ENCODE assay signal across 29 cellular contexts in the genomic region with DNA sequence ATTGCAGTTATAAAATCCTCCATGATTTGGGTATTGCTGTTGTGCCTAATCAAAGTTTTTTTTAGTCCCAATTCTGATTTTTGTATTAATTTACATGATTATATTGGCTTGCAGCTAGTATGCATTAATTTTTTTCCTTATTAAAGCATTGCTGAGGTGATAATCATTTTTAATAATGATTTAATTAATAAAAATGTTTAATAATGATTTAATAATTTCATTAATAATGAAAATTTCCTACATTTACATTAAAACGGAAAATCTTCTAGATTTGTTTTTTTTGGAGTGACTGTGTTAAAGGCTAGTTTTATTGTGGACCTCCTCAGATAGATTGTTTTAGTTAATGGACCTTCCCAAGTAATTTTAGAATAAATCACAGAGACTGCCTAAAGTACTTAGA.
"Had no signal": no experiment of that assay in that cellular context is flagged by ENCODE, and none has a peak within 500 bp of the region (broad histone marks: within the 10 kb centered on the region; RNA-seq: fewer than 3 reads in every experiment).

No MANE protein-coding gene starts in this region.

- H3K9me3 ChIP-seq: ovary, testis had no signal

- H3K27ac Mint-ChIP-seq: natural killer cell; nephron; neural progenitor cell; progenitor cell of endocrine pancreas; stimulated activated effector memory CD8-positive, alpha-beta T cell treated with anti-CD3 and anti-CD28 coated beads, Interleukin-12 subunit alpha, Interleukin-12 subunit beta, amount 100 ng/mL, for 72 hours; stimulated activated naive B cell treated with anti-CD40 and anti-IgM and Interleukin-4, amounts not matched to agents 10 μg/mL and 1 μg/mL and 100 μg/mL, for 72 hours; stimulated activated naive CD8-positive, alpha-beta T cell treated with anti-CD3 and anti-CD28 coated beads, Interleukin-15, Interleukin-2, amounts not matched to agents 100 ng/mL and 50 ng/mL, for 24 hours; type B pancreatic cell had no signal

- FAIRE-seq: small intestine had no signal

- H3K36me3 ChIP-seq: ovary, right lobe of liver, upper lobe of right lung, uterus had no signal

- H3K4me1 ChIP-seq: neural progenitor cell, parathyroid adenoma, psoas muscle, right lobe of liver, suprapubic skin, testis, tibial artery, transverse colon, upper lobe of right lung, uterus had no signal

- H3K4me1 Mint-ChIP-seq: nephron, neural progenitor cell had no signal

- H3K27ac ChIP-seq: neural progenitor cell, ovary, parathyroid adenoma, psoas muscle, right lobe of liver, sigmoid colon, suprapubic skin, testis, tibial artery, transverse colon, upper lobe of right lung, uterus had no signal

- ATAC-seq: natural killer cell; psoas muscle; right cardiac atrium; right lobe of liver; stimulated activated effector memory CD8-positive, alpha-beta T cell treated with anti-CD3 and anti-CD28 coated beads, Interleukin-12 subunit alpha, Interleukin-12 subunit beta, amount 100 ng/mL, for 72 hours; stimulated activated naive B cell treated with anti-CD40 and anti-IgM and Interleukin-4, amounts not matched to agents 10 μg/mL and 1 μg/mL and 100 μg/mL, for 72 hours; upper lobe of right lung had no signal

- DNase-seq: natural killer cell; occipital lobe; ovary; posterior cingulate gyrus; psoas muscle; right cardiac atrium; right lobe of liver; sigmoid colon; small intestine; stimulated activated CD4-positive, alpha-beta T cell treated with anti-CD3 and anti-CD28 coated beads, Interleukin-15, amount 100 ng/mL, for 24 hours; stimulated activated CD4-positive, alpha-beta T cell treated with anti-CD3 and anti-CD28 coated beads, Interleukin-2, amount 100 ng/mL, for 24 hours; stimulated activated CD4-positive, alpha-beta T cell treated with anti-CD3 and anti-CD28 coated beads, Interleukin-2, amount 100 ng/mL, for 48 hours; stimulated activated CD4-positive, alpha-beta T cell treated with anti-CD3 and anti-CD28 coated beads, Interleukin-4, amount 100 ng/mL, for 24 hours; stimulated activated naive B cell treated with anti-CD40 and anti-IgM and Interleukin-4, amounts not matched to agents 10 μg/mL and 1 μg/mL and 100 μg/mL, for 72 hours; stimulated activated naive CD4-positive, alpha-beta T cell treated with Interleukin-2 at 50 U/mL for 16 hours; substantia nigra; testis; tibial artery; transverse colon; upper lobe of right lung; uterus had no signal

- H3K4me3 ChIP-seq: neural progenitor cell, ovary, psoas muscle, right lobe of liver, sigmoid colon, suprapubic skin, testis, tibial artery, transverse colon, upper lobe of right lung, uterus had no signal

- H3K4me3 Mint-ChIP-seq: natural killer cell; nephron; neural progenitor cell; stimulated activated effector memory CD8-positive, alpha-beta T cell treated with anti-CD3 and anti-CD28 coated beads, Interleukin-12 subunit alpha, Interleukin-12 subunit beta, amount 100 ng/mL, for 72 hours; stimulated activated naive B cell treated with anti-CD40 and anti-IgM and Interleukin-4, amounts not matched to agents 10 μg/mL and 1 μg/mL and 100 μg/mL, for 72 hours; stimulated activated naive CD8-positive, alpha-beta T cell treated with anti-CD3 and anti-CD28 coated beads, Interleukin-15, Interleukin-2, amounts not matched to agents 100 ng/mL and 50 ng/mL, for 24 hours; type B pancreatic cell had no signal

- H3K27me3 ChIP-seq: neural progenitor cell, ovary, right lobe of liver, sigmoid colon, suprapubic skin, testis, tibial artery, transverse colon, upper lobe of right lung, uterus had no signal

- H3K27me3 Mint-ChIP-seq: progenitor cell of endocrine pancreas; stimulated activated naive B cell treated with anti-CD40 and anti-IgM and Interleukin-4, amounts not matched to agents 10 μg/mL and 1 μg/mL and 100 μg/mL, for 72 hours; stimulated activated naive CD8-positive, alpha-beta T cell treated with anti-CD3 and anti-CD28 coated beads, Interleukin-15, Interleukin-2, amounts not matched to agents 100 ng/mL and 50 ng/mL, for 24 hours; type B pancreatic cell had no signal
